20 cellular contexts compared by ENCODE assay signal in the genomic region with DNA sequence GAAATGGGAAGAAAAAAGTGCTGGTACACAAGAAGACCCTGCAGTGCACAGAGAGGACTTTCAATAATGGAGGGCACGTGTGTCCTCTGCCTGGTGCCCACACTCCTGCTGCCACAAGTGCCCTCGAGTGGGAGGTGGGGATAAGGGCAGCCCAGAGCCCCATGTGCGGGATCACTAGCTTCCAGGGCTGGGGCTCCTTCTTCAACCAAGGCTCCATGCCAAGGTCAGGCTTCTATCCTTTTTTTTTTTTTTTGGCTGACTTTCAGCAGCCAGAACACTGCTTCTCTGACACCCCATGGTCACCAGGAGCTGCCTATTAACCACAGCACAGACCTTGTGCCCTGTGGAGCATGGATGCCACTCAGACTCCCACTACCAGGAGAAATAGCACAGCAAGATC. TPM values are rescaled to one million over a fixed set of nuclear protein-coding genes. Genes with fewer than 3 reads are reported as not detected.
"Had no signal": no experiment of that assay in that cellular context is flagged by ENCODE, and none has a peak within 500 bp of the region (broad histone marks: within the 10 kb centered on the region; RNA-seq: fewer than 3 reads in every experiment).

No MANE protein-coding gene starts in this region.

- H3K4me1 ChIP-seq: uterus had no signal

- H3K4me3 ChIP-seq: heart right ventricle, sigmoid colon, tibial nerve, uterus had no signal

- H2AFZ ChIP-seq: parathyroid adenoma had no signal

- H3K36me3 ChIP-seq: heart right ventricle, sigmoid colon, tibial nerve, uterus had no signal

- ATAC-seq: naive thymus-derived CD4-positive, alpha-beta T cell; T-helper 17 cell had no signal

- H3K27me3 ChIP-seq: sigmoid colon, uterus had no signal

- DNase-seq: activated CD4-positive, CD25-positive, alpha-beta regulatory T cell treated with anti-CD3 and anti-CD28 coated beads, Interleukin-2, amount 50 U/mL, for 72 hours; activated CD8-positive, alpha-beta memory T cell treated with anti-CD3 and anti-CD28 coated beads for 24 hours; activated CD8-positive, alpha-beta memory T cell treated with anti-CD3 and anti-CD28 coated beads, Interleukin-2, amount 50 U/mL, for 48 hours; activated effector memory CD4-positive, alpha-beta T cell treated with anti-CD3 and anti-CD28 coated beads, Interleukin-2, amount 50 U/mL, for 16 hours; activated naive CD4-positive, alpha-beta T cell treated with anti-CD3 and anti-CD28 coated beads, Interleukin-2, amount 50 U/mL, for 16 hours; activated T-cell treated with anti-CD3 and anti-CD28 coated beads, Interleukin-2, amount 50 U/mL, for 48 hours; erythroblast; immature natural killer cell; naive thymus-derived CD4-positive, alpha-beta T cell; sigmoid colon; stimulated activated naive CD4-positive, alpha-beta T cell; T-helper 17 cell; uterus had no signal

- H3K27ac ChIP-seq: parathyroid adenoma, uterus, VCaP had no signal

- H3K9me3 ChIP-seq: heart right ventricle, sigmoid colon, tibial nerve, uterus had no signal

RNA-seq across cellular contexts. Expression of a gene that starts 56.5 kb away (rescaled TPM):
- total RNA-seq: dermis microvascular lymphatic vessel endothelial cell, heart right ventricle, liver, mucosa of gallbladder, sigmoid colon, T-helper 17 cell, tibial nerve, uterus had no signal

RNA-seq across cellular contexts. Expression of a gene that starts 58.5 kb away (rescaled TPM):
- total RNA-seq: dermis microvascular lymphatic vessel endothelial cell, heart right ventricle, mucosa of gallbladder, sigmoid colon, tibial nerve, uterus had no signal
